11 cellular contexts compared by ENCODE assay signal in genomic region chr3:32493437-32494414, GRCh38. TPM values are rescaled to one million over a fixed set of nuclear protein-coding genes. Genes with fewer than 3 reads are reported as not detected.
DNase-seq lines count a peak whose midpoint lies in the region; ATAC-seq and TF ChIP-seq lines count a peak whose summit lies in the region.
"Had no signal": no experiment of that assay in that cellular context is flagged by ENCODE, and none has a peak within 500 bp of the region (broad histone marks: within the 10 kb centered on the region; RNA-seq: fewer than 3 reads in every experiment).

No MANE protein-coding gene starts in this region.

- TF ChIP-seq EP300 in tibial nerve (IDR thresholded peaks at IDR 0.05), result no peak

- intact Hi-C loops in testis (cut with DNase I; ENCODE audit: low total_unique reads), result no loop called here

- H3K27ac ChIP-seq in brain microvascular endothelial cell (peak overlapping the region; percentile 15), right atrium auricular region (no peak overlapping the region), testis (peak overlapping the region in 1 of 2 donors; percentile 13), tibial nerve (peak overlapping the region in 1 of 4 donors; percentile 16)
- H3K27ac ChIP-seq: SJSA1 had no signal

- H3K27me3 ChIP-seq in brain microvascular endothelial cell (replicated peaks) (no peaks in the 10 kb centered on the region), right atrium auricular region (no peaks in the 10 kb centered on the region), testis (no peaks in the 10 kb centered on the region), tibial nerve (no peaks in the 10 kb centered on the region)
- H3K27me3 ChIP-seq: SJSA1 had no signal

- H3K9me3 ChIP-seq in right atrium auricular region (no peaks in the 10 kb centered on the region), testis (no peaks in the 10 kb centered on the region), tibial nerve (no peaks in the 10 kb centered on the region)
- H3K9me3 ChIP-seq: SJSA1 had no signal

- no peak overlapping the region for H3K4me3 ChIP-seq in brain microvascular endothelial cell (ENCODE audit: low read depth, low read length)
- no peak overlapping the region for H3K4me3 ChIP-seq in right atrium auricular region
- H3K4me3 ChIP-seq in testis, result no peak overlapping the region
- H3K4me3 ChIP-seq in tibial nerve, result no peak overlapping the region
- H3K4me3 ChIP-seq: SJSA1 had no signal

- TF ChIP-seq CTCF in brain microvascular endothelial cell (IDR thresholded peaks at IDR 0.05; ENCODE audit: low read depth, low read length, missing control alignments) (no peak), right atrium auricular region (IDR thresholded peaks at IDR 0.05) (no peak), testis (IDR thresholded peaks at IDR 0.05) (no peak), tibial nerve (IDR thresholded peaks at IDR 0.05) (no peak)

- TF ChIP-seq POLR2A in testis (IDR thresholded peaks at IDR 0.05), result no peak
- no peak for TF ChIP-seq POLR2A in tibial nerve (IDR thresholded peaks at IDR 0.05)

- peak; percentile 76 for ATAC-seq in GM19395 (IDR thresholded peaks at IDR 0.05; ENCODE audit: unreplicated experiment)
- peak; percentile 81 for ATAC-seq in HG03097 (IDR thresholded peaks at IDR 0.05; ENCODE audit: low FRiP score, unreplicated experiment)

- H3K4me1 ChIP-seq in right atrium auricular region (peaks cover 0 to 20% of the 10 kb centered on the region in 2 donors), testis (peaks cover 9% of the 10 kb centered on the region), tibial nerve (peaks cover 0 to 53% (median 16%) of the 10 kb centered on the region in 4 donors)

- WGBS in testis, 2 donors, result 64 to 68% methylated on average over 3 of the region's 3 CpGs
- WGBS in tibial nerve, 2 donors, result 53 to 63% methylated on average over 3 of the region's 3 CpGs

- H3K36me3 ChIP-seq in brain microvascular endothelial cell (replicated peaks) (no peaks in the 10 kb centered on the region), right atrium auricular region (no peaks in the 10 kb centered on the region), testis (ENCODE audit: low read depth, missing control alignments) (no peaks in the 10 kb centered on the region), tibial nerve (peaks cover 0 to 4% (median 0%) of the 10 kb centered on the region in 3 donors)

- DNase-seq in Daoy (ENCODE audit: low read depth), result peak; percentile 27
- peak; percentile 24 for DNase-seq in brain microvascular endothelial cell
- DNase-seq in right atrium auricular region (ENCODE audit: low spot score), result no peak
- DNase-seq in testis, result no peak
- no peak for DNase-seq in retina
- no peak for DNase-seq in tibial nerve (ENCODE audit: low spot score in 2 of 2)
- DNase-seq: CD4-positive, alpha-beta memory T cell; stimulated activated CD4-positive, alpha-beta T cell treated with anti-CD3 and anti-CD28 coated beads, Interleukin-4, amount 100 ng/mL, for 24 hours had no signal

- in situ Hi-C loops in brain microvascular endothelial cell (cut with HindIII; ENCODE audit: low pct_ligation_motif_present, low sequenced_read_pairs), result no loop called here

RNA-seq across cellular contexts. Expression of gene CMTM6, which starts 8.9 kb away (rescaled TPM):
- 63.9 and 75.6 TPM in 2 replicates for total RNA-seq in Daoy (2014; rRNA removed; shearing (Covaris generic))
- total RNA-seq in right atrium auricular region (10 to 100 TPM; 16.6 to 25.9 TPM), testis (100 to 1,000 TPM; 154 to 199 TPM), tibial nerve (10 to 100 TPM; 67.8 to 73.3 (median 70.6) TPM)
- polyA plus RNA-seq in testis (ENCODE audit: insufficient read depth, low read depth, low replicate concordance), result 66.2 TPM

Comparison
In these comparisons a context has a peak if more than half of its experiments do, and no peak if none do; other contexts are left out.
1. DNase-seq: peak in Daoy (single experiment) and brain microvascular endothelial cell (single experiment); none in right atrium auricular region (single experiment), testis (single experiment), retina (single experiment) and tibial nerve (0 of 2).